ENCODE assay signal across 9 cellular contexts in the genomic region with DNA sequence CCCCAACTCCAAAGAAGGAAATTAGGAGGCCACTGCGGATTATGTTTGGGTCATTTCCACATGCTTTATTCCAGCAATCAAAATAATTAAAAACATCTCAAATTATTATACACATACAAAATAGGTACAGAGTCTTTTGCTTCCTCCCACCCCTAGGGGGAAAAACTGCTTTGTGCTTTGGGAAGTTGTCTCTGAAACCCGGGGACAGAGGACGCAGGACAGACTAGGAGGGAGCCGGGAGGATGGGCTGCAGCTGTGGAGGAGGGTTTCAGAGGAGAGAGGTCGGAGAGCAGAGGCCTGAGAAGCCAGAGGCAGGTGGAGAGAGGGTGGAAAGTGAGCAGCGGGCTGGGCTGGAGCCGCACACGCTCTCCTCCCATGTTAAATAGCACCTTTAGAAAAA. TPM values are rescaled to one million over a fixed set of nuclear protein-coding genes. Genes with fewer than 3 reads are reported as not detected.
A peak's percentile ranks its signal among the peaks of the same experiment; 100 is the strongest.
DNase-seq lines count a peak whose midpoint lies in the region; ATAC-seq and TF ChIP-seq lines count a peak whose summit lies in the region.
"Had no signal": no experiment of that assay in that cellular context is flagged by ENCODE, and none has a peak within 500 bp of the region (broad histone marks: within the 10 kb centered on the region; RNA-seq: fewer than 3 reads in every experiment).

No MANE protein-coding gene starts in this region.

- no peak overlapping the region for H2AK5ac ChIP-seq in neuronal stem cell (ENCODE audit: low read depth, low read length)

- H2BK5ac ChIP-seq in neuronal stem cell (ENCODE audit: low read length) = no peak overlapping the region

- no peak overlapping the region for H4K8ac ChIP-seq in neuronal stem cell (ENCODE audit: low read depth, low read length)

- H3K4ac ChIP-seq in neuronal stem cell (ENCODE audit: low read length) = no peak overlapping the region

- no peak overlapping the region for H3K23ac ChIP-seq in neuronal stem cell (ENCODE audit: low read depth, low read length, poor library complexity)

- peaks cover 0 to 11% (median 0%) of the 10 kb centered on the region in 3 experiments for H3K27me3 ChIP-seq in neuronal stem cell (ENCODE audit: control insufficient read depth in 3 of 3, insufficient read depth in 3 of 3, low read depth in 1 of 3, low read length in 3 of 3)

- H3K9me3 ChIP-seq in neuronal stem cell (replicated peaks in 1 of 2; ENCODE audit: control insufficient read depth in 2 of 2, insufficient read depth in 1 of 2, low read depth in 1 of 2, low read length in 2 of 2) = peaks cover 0 to 3% of the 10 kb centered on the region in 2 donors

- peaks cover 25 to 26% of the 10 kb centered on the region in 2 donors for H3K4me1 ChIP-seq in neuronal stem cell (ENCODE audit: control insufficient read depth in 2 of 2, insufficient read depth in 1 of 2, low read depth in 1 of 2, low read length in 2 of 2)

- no peak overlapping the region for H2BK15ac ChIP-seq in neuronal stem cell (ENCODE audit: low read length)

- peak overlapping the region; percentile 92 to 97 for H3K27ac ChIP-seq in coronary artery
- H3K27ac ChIP-seq in neuronal stem cell (replicated peaks; ENCODE audit: low read length) = no peak overlapping the region

- H3K36me3 ChIP-seq in neuronal stem cell (replicated peaks in 1 of 2; ENCODE audit: control insufficient read depth in 2 of 2, insufficient read depth in 2 of 2, low read length in 2 of 2) = peaks cover 0 to 4% of the 10 kb centered on the region in 2 donors

- peak overlapping the region; percentile 40 for H2AFZ ChIP-seq in neuronal stem cell (ENCODE audit: low read length)

- H2BK12ac ChIP-seq in neuronal stem cell (ENCODE audit: low read length) = no peak overlapping the region

- H2BK120ac ChIP-seq in neuronal stem cell (ENCODE audit: low read depth, low read length) = no peak overlapping the region

- TF ChIP-seq CTCF in coronary artery (IDR thresholded peaks at IDR 0.05) = no peak

- H3K4me3 ChIP-seq in coronary artery = peak overlapping the region; percentile 26
- H3K4me3 ChIP-seq in neuronal stem cell (ENCODE audit: low read length in 2 of 2) = no peak overlapping the region

- H3K9ac ChIP-seq in neuronal stem cell (ENCODE audit: low read depth, low read length, poor library complexity) = no peak overlapping the region

- no peak overlapping the region for H3K4me2 ChIP-seq in neuronal stem cell (ENCODE audit: insufficient read depth, low read length, poor library complexity, severe bottlenecking)

- H3K18ac ChIP-seq in neuronal stem cell (ENCODE audit: low read length) = no peak overlapping the region

- H3K79me1 ChIP-seq in neuronal stem cell (ENCODE audit: low read depth, low read length) = peaks cover 2% of the 10 kb centered on the region

- ATAC-seq in HG02571 (IDR thresholded peaks at IDR 0.05; ENCODE audit: unreplicated experiment) = no peak
- no peak for ATAC-seq in GM21529 (IDR thresholded peaks at IDR 0.05; ENCODE audit: unreplicated experiment)

- WGBS in neuronal stem cell (ENCODE audit: extremely low coverage in 2 of 2, insufficient read length in 2 of 2, insufficient replicate concordance in 1 of 2), 2 donors = no CpG with 5 or more reads among the region's 8 CpGs

- DNase-seq in Daoy (ENCODE audit: low read depth) (peak; percentile 52), NCI-H2227 treated with DMSO at 0.1 percent for 48 hours (lab: John Stamatoyannopoulos, UW) (peak; percentile 7), coronary artery (ENCODE audit: low spot score) (no peak), neuronal stem cell (ENCODE audit: low spot score) (no peak), GM03348 (ENCODE audit: low spot score) (no peak), HUDEP-2 (lab: John Stamatoyannopoulos, UW; ENCODE audit: unreplicated experiment in 76 of 76) (no peak)

- no peak overlapping the region for H4K91ac ChIP-seq in neuronal stem cell (ENCODE audit: low read depth, low read length, poor library complexity)

- no peak overlapping the region for H3K14ac ChIP-seq in neuronal stem cell (ENCODE audit: low read length)

RNA-seq across cellular contexts. Expression of a gene that starts 17.4 kb away (rescaled TPM):
- total RNA-seq in Daoy (2014; rRNA removed; shearing (Covaris generic)) = 288 and 336 TPM in 2 replicates
- polyA plus RNA-seq in neuronal stem cell (2013, experiment 1 of 2) = 17.9 TPM
- polyA plus RNA-seq in neuronal stem cell (2013, experiment 2 of 2) = 18.4 TPM

RNA-seq across cellular contexts. Expression of a gene that starts 18.3 kb away (rescaled TPM):
- 0.51 and 1.3 TPM in 2 replicates for total RNA-seq in Daoy (2014; rRNA removed; shearing (Covaris generic))
- polyA plus RNA-seq in neuronal stem cell (2013, experiment 1 of 2) = 0.57 TPM
- polyA plus RNA-seq in neuronal stem cell (2013, experiment 2 of 2) = 0.35 TPM
- total RNA-seq: pulmonary artery endothelial cell had no signal

RNA-seq across cellular contexts. Expression of a gene that starts 33.6 kb away (rescaled TPM):
- total RNA-seq in Daoy (2014; rRNA removed; shearing (Covaris generic)) = 28.8 and 36.3 TPM in 2 replicates
- polyA plus RNA-seq in neuronal stem cell (2013, experiment 1 of 2) = 19.8 TPM
- polyA plus RNA-seq in neuronal stem cell (2013, experiment 2 of 2) = 19.4 TPM

RNA-seq across cellular contexts. Expression of a gene that starts 54.1 kb away (rescaled TPM):
- total RNA-seq in Daoy (2014; rRNA removed; shearing (Covaris generic)) = 1.7 and 2.6 TPM in 2 replicates
- polyA plus RNA-seq in neuronal stem cell (2013, experiment 1 of 2) = 31.6 TPM
- 33.4 TPM for polyA plus RNA-seq in neuronal stem cell (2013, experiment 2 of 2)

Comparison
In these comparisons a context has a peak if more than half of its experiments do, and no peak if none do; other contexts are left out.
1. DNase-seq: peak in Daoy (single experiment) and NCI-H2227 treated with DMSO at 0.1 percent for 48 hours (single experiment); none in coronary artery (single experiment), neuronal stem cell (single experiment), GM03348 (single experiment) and HUDEP-2 (0 of 76).